In the genomic region with DNA sequence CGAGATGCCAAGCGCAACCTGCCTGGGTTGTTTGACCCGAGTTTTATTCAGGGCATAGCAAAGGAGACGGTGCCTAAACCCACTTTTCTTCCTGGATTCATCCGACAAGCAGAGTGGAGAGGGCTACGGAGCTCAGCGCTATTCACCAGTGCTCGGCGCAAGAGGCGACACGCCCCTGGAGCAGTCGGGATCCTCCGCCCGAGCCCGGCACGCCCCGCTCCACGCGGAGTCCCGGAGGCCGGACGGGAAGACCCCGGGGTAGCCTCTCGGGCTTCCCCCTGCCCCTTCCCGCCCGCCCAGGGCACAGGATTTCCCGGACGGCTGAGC, we compare ENCODE assay signal across 8 cellular contexts. TPM values are rescaled to one million over a fixed set of nuclear protein-coding genes. Genes with fewer than 3 reads are reported as not detected.
DNase-seq lines count a peak whose midpoint lies in the region; ATAC-seq, FAIRE-seq and TF ChIP-seq lines count a peak whose summit lies in the region.

No MANE protein-coding gene starts in this region.

- H2AFZ ChIP-seq in hepatocyte = peak overlapping the region; percentile 27

- H3K4me1 ChIP-seq in ascending aorta (peaks cover 0 to 5% of the 10 kb centered on the region in 2 donors), hepatocyte (ENCODE audit: insufficient read depth) (peaks cover 31% of the 10 kb centered on the region)

- intact Hi-C loops in ascending aorta (cut with DNase I) = loop anchor here (1.0 to 10.0 kb wide), 4 partner anchors 8 to 741 kb away; a partner anchor contains a TSS

- TF ChIP-seq CTCF in AG04449 (IDR thresholded peaks at IDR 0.05; ENCODE audit: insufficient read depth, low read length, missing control alignments) (no peak), ascending aorta (IDR thresholded peaks at IDR 0.05) (no peak), hepatocyte (IDR thresholded peaks at IDR 0.05; ENCODE audit: poor library complexity) (no peak)

- H3K27me3 ChIP-seq in ascending aorta (no peaks in the 10 kb centered on the region), hepatocyte (no peaks in the 10 kb centered on the region)

- peak overlapping the region; percentile 82 for H3K4me3 ChIP-seq in AG04449 (ENCODE audit: low read depth, low read length)
- peak overlapping the region; percentile 77 to 84 for H3K4me3 ChIP-seq in ascending aorta
- H3K4me3 ChIP-seq in hepatocyte = peak overlapping the region; percentile 76

- no peaks in the 10 kb centered on the region for H3K9me2 ChIP-seq in hepatocyte (replicated peaks; ENCODE audit: insufficient read depth)

- POLR2A ChIA-PET in AG04449 (lab: Yijun Ruan, JAX) = interaction anchor here (1.2 to 2.3 kb wide), 4 partner anchors 9 to 129 kb away, joined by 3 to 15 read pairs (median 4); no protein-coding TSS in a partner anchor

- peak overlapping the region; percentile 88 for H3K4me2 ChIP-seq in hepatocyte

- H3K79me2 ChIP-seq in hepatocyte = peaks cover 59% of the 10 kb centered on the region

- ATAC-seq in GM18519 (IDR thresholded peaks at IDR 0.05; ENCODE audit: low FRiP score, unreplicated experiment) = peak; percentile 19
- peak; percentile 30 for ATAC-seq in HG03066 (IDR thresholded peaks at IDR 0.05; ENCODE audit: low read depth, unreplicated experiment)

- peaks cover 23% of the 10 kb centered on the region for H4K20me1 ChIP-seq in hepatocyte (ENCODE audit: insufficient read depth, poor library complexity, severe bottlenecking)

- H3K36me3 ChIP-seq in ascending aorta = no peaks in the 10 kb centered on the region
- H3K36me3 ChIP-seq in hepatocyte (replicated peaks; ENCODE audit: insufficient read depth, low read depth) = no peaks in the 10 kb centered on the region

- H3K27ac ChIP-seq in ascending aorta (peak overlapping the region; percentile 93 to 96), hepatocyte (peak overlapping the region; percentile 98)

- H3K9me3 ChIP-seq in ascending aorta = no peaks in the 10 kb centered on the region
- H3K9me3 ChIP-seq in hepatocyte (ENCODE audit: low read depth) = no peaks in the 10 kb centered on the region

- DNase-seq in AG04449 (ENCODE audit: low read depth, low spot score) (no peak), OCI-M1 (lab: John Stamatoyannopoulos, UW) (peak; percentile 61), ascending aorta (ENCODE audit: low spot score in 2 of 2) (peak in 1 of 2 donors; percentile 86), hepatocyte (ENCODE audit: low spot score) (peak; percentile 78), pulmonary artery endothelial cell (ENCODE audit: low read depth, low spot score) (peak; percentile 8), RCC 7860 (ENCODE audit: low spot score) (no peak)

- CTCF ChIA-PET in AG04449 (lab: Yijun Ruan, JAX) = interaction anchor here (1.1 to 5.0 kb wide), 5 partner anchors 8 to 164 kb away, joined by 3 to 35 read pairs (median 3); no protein-coding TSS in a partner anchor

- WGBS in hepatocyte (ENCODE audit: low lambda C conversion rate, missing lambda C conversion rate) = 0% methylated on average over 21 of the region's 28 CpGs

- no peak for FAIRE-seq in RCC 7860 (lab: Jason Lieb, UNC)

RNA-seq across cellular contexts. Expression of a gene that starts 0.5 kb away (rescaled TPM):
- 3.4 TPM for total RNA-seq in ascending aorta
- 70.2 and 77.6 TPM in 2 replicates for total RNA-seq in hepatocyte
- 19.3 and 21.7 TPM in 2 replicates for polyA plus RNA-seq in hepatocyte
- total RNA-seq in pulmonary artery endothelial cell = 6.3 and 6.8 TPM in 2 replicates

Comparison
In these comparisons a context has a peak if more than half of its experiments do, and no peak if none do; other contexts are left out.
1. DNase-seq: peak in OCI-M1 (single experiment), hepatocyte (single experiment) and pulmonary artery endothelial cell (single experiment); none in AG04449 (single experiment) and RCC 7860 (single experiment).
2. Peak in every context shown above with its lines, with median percentiles within 50 percentile points of each other: H3K4me3 ChIP-seq.